In the genomic region with DNA sequence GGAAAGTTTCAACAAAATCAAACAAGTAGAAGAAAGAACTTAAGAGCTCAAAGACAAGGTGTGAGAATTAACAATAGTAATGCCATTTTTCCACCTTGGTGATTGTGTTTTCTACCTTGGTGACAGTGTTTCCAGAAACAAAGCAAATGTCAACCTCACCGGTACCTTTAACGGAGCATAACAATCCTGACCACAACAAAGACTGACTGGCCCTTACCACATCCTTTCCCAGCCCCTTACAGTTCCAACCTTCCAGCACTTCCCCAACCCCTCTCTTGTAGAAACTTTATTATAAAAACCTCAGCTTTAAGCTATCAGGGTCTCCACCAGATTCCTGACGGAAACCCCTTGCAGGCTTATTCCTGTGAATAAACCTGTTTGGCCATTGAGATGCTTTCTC, we compare ENCODE assay signal across 1 cellular context.
TF ChIP-seq lines count a peak whose summit lies in the region.

No MANE protein-coding gene starts in this region.

TF ChIP-seq in GM12878, 131 proteins besides CTCF, POLR2A, EP300 and RAD21 (continued from another document):
- TF ChIP-seq, protein P1, sequence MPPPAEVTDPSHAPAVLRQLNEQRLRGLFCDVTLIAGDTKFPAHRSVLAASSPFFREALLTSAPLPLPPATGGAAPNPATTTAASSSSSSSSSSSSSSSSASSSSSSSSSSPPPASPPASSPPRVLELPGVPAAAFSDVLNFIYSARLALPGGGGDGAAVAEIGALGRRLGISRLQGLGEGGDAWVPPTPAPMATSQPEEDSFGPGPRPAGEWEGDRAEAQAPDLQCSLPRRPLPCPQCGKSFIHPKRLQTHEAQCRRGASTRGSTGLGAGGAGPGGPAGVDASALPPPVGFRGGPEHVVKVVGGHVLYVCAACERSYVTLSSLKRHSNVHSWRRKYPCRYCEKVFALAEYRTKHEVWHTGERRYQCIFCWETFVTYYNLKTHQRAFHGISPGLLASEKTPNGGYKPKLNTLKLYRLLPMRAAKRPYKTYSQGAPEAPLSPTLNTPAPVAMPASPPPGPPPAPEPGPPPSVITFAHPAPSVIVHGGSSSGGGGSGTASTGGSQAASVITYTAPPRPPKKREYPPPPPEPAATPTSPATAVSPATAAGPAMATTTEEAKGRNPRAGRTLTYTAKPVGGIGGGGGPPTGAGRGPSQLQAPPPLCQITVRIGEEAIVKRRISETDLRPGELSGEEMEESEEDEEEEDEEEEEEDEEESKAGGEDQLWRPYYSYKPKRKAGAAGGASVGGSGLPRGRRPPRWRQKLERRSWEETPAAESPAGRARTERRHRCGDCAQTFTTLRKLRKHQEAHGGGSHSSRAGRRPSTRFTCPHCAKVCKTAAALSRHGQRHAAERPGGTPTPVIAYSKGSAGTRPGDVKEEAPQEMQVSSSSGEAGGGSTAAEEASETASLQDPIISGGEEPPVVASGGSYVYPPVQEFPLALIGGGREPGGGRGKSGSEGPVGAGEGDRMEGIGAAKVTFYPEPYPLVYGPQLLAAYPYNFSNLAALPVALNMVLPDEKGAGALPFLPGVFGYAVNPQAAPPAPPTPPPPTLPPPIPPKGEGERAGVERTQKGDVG (CRISPR knock-in tag; IDR thresholded peaks at IDR 0.05), result no peak
- TF ChIP-seq RFX5 (IDR thresholded peaks at IDR 0.05; ENCODE audit: low read depth, low read length) (no peak), CBX5 (IDR thresholded peaks at IDR 0.05; ENCODE audit: low read depth) (no peak), CBFB (IDR thresholded peaks at IDR 0.05; ENCODE audit: low read depth) (peak; percentile 76; the same call in 1 of the 2 replicates), CHD2 (IDR thresholded peaks at IDR 0.05; ENCODE audit: borderline replicate concordance, low read depth, low read length) (no peak), SMAD5 (IDR thresholded peaks at IDR 0.05; ENCODE audit: low read depth) (no peak), RELA (IDR thresholded peaks at IDR 0.05; ENCODE audit: borderline replicate concordance, partially characterized antibody) (no peak), FOS (IDR thresholded peaks at IDR 0.05; ENCODE audit: borderline replicate concordance, extremely low read depth, insufficient read length) (no peak), SP1 (IDR thresholded peaks at IDR 0.05; ENCODE audit: low read depth, low read length) (peak; percentile 23), ETV6 (conservative IDR thresholded peaks at IDR 0.05 in 1 of 2, IDR thresholded peaks at IDR 0.05 in 1 of 2; ENCODE audit: borderline replicate concordance in 1 of 2, low read depth in 1 of 2) (peak in 1 of 2 experiments; percentile 55; a peak in 1 of 4 replicates), MEF2B (IDR thresholded peaks at IDR 0.05; ENCODE audit: partially characterized antibody, poor library complexity, severe bottlenecking) (no peak), TARDBP (IDR thresholded peaks at IDR 0.05; ENCODE audit: borderline replicate concordance) (no peak), JUNB (IDR thresholded peaks at IDR 0.05) (no peak), MTA2 (IDR thresholded peaks at IDR 0.05; ENCODE audit: low read depth) (peak; percentile 43; the same call in 1 of the 2 replicates), WRNIP1 (IDR thresholded peaks at IDR 0.05; ENCODE audit: borderline replicate concordance, low read depth, low read length) (no peak), STAT3 (IDR thresholded peaks at IDR 0.05; ENCODE audit: low read depth, low read length) (no peak), NFIC (IDR thresholded peaks at IDR 0.05; ENCODE audit: low read depth, low read length) (peak; percentile 85), IRF5 (IDR thresholded peaks at IDR 0.05; ENCODE audit: borderline replicate concordance) (no peak), CREB1 (IDR thresholded peaks at IDR 0.05; ENCODE audit: low read depth) (no peak), ATF2 (IDR thresholded peaks at IDR 0.05; ENCODE audit: low read length) (peak; percentile 57; the same call in 1 of the 2 replicates), NFYA (IDR thresholded peaks at IDR 0.05; ENCODE audit: borderline replicate concordance, low read depth, low read length) (no peak), SIX5 (IDR thresholded peaks at IDR 0.05; ENCODE audit: low read depth, low read length, severe bottlenecking) (no peak), NRF1 (conservative IDR thresholded peaks at IDR 0.05; ENCODE audit: low read depth, low read length) (no peak), SRF (IDR thresholded peaks at IDR 0.05; ENCODE audit: low read depth in 2 of 2, low read length in 2 of 2) (no peak), POLR2AphosphoS2 (IDR thresholded peaks at IDR 0.05; ENCODE audit: low read depth, low read length) (no peak), TCF3 (IDR thresholded peaks at IDR 0.05; ENCODE audit: borderline replicate concordance, insufficient read depth, low read depth, low read length) (no peak), TCF7 (IDR thresholded peaks at IDR 0.05; ENCODE audit: borderline replicate concordance) (peak; percentile 99), ZNF622 (IDR thresholded peaks at IDR 0.05) (no peak), HCFC1 (IDR thresholded peaks at IDR 0.05; ENCODE audit: low read length) (no peak), FOXM1 (IDR thresholded peaks at IDR 0.05; ENCODE audit: low read depth, low read length) (peak; percentile 61; the same call in 1 of the 2 replicates), BCL11A (IDR thresholded peaks at IDR 0.05; ENCODE audit: low read depth, low read length) (0 out of 2 replicates have a peak, but pooled peaks have one; percentile 56), CREM (IDR thresholded peaks at IDR 0.05; ENCODE audit: low read depth) (peak; percentile 45; the same call in 1 of the 2 replicates), LARP7 (IDR thresholded peaks at IDR 0.05) (no peak), EGR1 (IDR thresholded peaks at IDR 0.05; ENCODE audit: borderline replicate concordance in 1 of 2, low read depth in 2 of 2, low read length in 2 of 2) (no peak), ZNF217 (IDR thresholded peaks at IDR 0.05) (no peak)
- TF ChIP-seq, protein P2, sequence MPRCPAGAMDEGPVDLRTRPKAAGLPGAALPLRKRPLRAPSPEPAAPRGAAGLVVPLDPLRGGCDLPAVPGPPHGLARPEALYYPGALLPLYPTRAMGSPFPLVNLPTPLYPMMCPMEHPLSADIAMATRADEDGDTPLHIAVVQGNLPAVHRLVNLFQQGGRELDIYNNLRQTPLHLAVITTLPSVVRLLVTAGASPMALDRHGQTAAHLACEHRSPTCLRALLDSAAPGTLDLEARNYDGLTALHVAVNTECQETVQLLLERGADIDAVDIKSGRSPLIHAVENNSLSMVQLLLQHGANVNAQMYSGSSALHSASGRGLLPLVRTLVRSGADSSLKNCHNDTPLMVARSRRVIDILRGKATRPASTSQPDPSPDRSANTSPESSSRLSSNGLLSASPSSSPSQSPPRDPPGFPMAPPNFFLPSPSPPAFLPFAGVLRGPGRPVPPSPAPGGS (IDR thresholded peaks at IDR 0.05; ENCODE audit: borderline replicate concordance, insufficient read depth, low read depth, low read length, poor library complexity, severe bottlenecking), result no peak
- TF ChIP-seq, protein P3, sequence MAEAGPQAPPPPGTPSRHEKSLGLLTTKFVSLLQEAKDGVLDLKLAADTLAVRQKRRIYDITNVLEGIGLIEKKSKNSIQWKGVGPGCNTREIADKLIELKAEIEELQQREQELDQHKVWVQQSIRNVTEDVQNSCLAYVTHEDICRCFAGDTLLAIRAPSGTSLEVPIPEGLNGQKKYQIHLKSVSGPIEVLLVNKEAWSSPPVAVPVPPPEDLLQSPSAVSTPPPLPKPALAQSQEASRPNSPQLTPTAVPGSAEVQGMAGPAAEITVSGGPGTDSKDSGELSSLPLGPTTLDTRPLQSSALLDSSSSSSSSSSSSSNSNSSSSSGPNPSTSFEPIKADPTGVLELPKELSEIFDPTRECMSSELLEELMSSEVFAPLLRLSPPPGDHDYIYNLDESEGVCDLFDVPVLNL (IDR thresholded peaks at IDR 0.05; ENCODE audit: low read depth, low read length), result no peak
- TF ChIP-seq, protein P4, sequence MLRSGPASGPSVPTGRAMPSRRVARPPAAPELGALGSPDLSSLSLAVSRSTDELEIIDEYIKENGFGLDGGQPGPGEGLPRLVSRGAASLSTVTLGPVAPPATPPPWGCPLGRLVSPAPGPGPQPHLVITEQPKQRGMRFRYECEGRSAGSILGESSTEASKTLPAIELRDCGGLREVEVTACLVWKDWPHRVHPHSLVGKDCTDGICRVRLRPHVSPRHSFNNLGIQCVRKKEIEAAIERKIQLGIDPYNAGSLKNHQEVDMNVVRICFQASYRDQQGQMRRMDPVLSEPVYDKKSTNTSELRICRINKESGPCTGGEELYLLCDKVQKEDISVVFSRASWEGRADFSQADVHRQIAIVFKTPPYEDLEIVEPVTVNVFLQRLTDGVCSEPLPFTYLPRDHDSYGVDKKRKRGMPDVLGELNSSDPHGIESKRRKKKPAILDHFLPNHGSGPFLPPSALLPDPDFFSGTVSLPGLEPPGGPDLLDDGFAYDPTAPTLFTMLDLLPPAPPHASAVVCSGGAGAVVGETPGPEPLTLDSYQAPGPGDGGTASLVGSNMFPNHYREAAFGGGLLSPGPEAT (IDR thresholded peaks at IDR 0.05; ENCODE audit: low read depth), result peak; percentile 44
- TF ChIP-seq, protein P5, sequence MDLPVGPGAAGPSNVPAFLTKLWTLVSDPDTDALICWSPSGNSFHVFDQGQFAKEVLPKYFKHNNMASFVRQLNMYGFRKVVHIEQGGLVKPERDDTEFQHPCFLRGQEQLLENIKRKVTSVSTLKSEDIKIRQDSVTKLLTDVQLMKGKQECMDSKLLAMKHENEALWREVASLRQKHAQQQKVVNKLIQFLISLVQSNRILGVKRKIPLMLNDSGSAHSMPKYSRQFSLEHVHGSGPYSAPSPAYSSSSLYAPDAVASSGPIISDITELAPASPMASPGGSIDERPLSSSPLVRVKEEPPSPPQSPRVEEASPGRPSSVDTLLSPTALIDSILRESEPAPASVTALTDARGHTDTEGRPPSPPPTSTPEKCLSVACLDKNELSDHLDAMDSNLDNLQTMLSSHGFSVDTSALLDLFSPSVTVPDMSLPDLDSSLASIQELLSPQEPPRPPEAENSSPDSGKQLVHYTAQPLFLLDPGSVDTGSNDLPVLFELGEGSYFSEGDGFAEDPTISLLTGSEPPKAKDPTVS (IDR thresholded peaks at IDR 0.05; ENCODE audit: low read depth, low read length), result no peak
- TF ChIP-seq, protein P6, sequence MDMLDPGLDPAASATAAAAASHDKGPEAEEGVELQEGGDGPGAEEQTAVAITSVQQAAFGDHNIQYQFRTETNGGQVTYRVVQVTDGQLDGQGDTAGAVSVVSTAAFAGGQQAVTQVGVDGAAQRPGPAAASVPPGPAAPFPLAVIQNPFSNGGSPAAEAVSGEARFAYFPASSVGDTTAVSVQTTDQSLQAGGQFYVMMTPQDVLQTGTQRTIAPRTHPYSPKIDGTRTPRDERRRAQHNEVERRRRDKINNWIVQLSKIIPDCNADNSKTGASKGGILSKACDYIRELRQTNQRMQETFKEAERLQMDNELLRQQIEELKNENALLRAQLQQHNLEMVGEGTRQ (IDR thresholded peaks at IDR 0.05; ENCODE audit: borderline replicate concordance, low read depth, low read length), result no peak
- TF ChIP-seq, protein P7, sequence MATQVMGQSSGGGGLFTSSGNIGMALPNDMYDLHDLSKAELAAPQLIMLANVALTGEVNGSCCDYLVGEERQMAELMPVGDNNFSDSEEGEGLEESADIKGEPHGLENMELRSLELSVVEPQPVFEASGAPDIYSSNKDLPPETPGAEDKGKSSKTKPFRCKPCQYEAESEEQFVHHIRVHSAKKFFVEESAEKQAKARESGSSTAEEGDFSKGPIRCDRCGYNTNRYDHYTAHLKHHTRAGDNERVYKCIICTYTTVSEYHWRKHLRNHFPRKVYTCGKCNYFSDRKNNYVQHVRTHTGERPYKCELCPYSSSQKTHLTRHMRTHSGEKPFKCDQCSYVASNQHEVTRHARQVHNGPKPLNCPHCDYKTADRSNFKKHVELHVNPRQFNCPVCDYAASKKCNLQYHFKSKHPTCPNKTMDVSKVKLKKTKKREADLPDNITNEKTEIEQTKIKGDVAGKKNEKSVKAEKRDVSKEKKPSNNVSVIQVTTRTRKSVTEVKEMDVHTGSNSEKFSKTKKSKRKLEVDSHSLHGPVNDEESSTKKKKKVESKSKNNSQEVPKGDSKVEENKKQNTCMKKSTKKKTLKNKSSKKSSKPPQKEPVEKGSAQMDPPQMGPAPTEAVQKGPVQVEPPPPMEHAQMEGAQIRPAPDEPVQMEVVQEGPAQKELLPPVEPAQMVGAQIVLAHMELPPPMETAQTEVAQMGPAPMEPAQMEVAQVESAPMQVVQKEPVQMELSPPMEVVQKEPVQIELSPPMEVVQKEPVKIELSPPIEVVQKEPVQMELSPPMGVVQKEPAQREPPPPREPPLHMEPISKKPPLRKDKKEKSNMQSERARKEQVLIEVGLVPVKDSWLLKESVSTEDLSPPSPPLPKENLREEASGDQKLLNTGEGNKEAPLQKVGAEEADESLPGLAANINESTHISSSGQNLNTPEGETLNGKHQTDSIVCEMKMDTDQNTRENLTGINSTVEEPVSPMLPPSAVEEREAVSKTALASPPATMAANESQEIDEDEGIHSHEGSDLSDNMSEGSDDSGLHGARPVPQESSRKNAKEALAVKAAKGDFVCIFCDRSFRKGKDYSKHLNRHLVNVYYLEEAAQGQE (IDR thresholded peaks at IDR 0.05; ENCODE audit: low read depth, low read length), result no peak
